27 cellular contexts compared by ENCODE assay signal in the genomic region with DNA sequence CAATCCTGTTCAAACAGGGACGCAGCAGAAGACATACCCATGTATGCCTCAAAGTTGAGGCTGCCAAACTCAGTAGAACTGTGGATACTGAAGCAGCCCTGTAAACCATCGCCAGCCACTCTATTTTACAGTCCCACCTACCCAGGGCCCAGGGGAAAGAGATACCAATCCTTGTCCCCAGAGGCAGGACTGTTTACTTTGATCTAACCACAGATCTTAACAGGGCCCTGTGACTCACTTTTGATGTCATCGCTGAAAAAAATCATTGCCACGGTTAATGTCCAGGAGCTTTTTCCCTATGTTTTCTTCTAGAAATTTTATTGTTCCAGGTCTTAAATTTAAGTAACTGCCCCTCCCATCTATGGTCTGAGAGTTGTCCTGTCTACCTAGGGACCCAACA.
DNase-seq lines count a peak whose midpoint lies in the region; ATAC-seq and TF ChIP-seq lines count a peak whose summit lies in the region.
"Had no signal": no experiment of that assay in that cellular context is flagged by ENCODE, and none has a peak within 500 bp of the region (broad histone marks: within the 10 kb centered on the region; RNA-seq: fewer than 3 reads in every experiment).

No MANE protein-coding gene starts in this region.

- POLR2A ChIA-PET in MCF 10A (lab: Yijun Ruan, JAX), result no interaction called here
- POLR2A ChIA-PET in SK-N-SH (lab: Yijun Ruan, JAX), result no interaction called here

- in situ Hi-C loops in mammary epithelial cell (cut with MboI; ENCODE audit: low sequenced_read_pairs in 2 of 2), result no loop called here

- no peaks in the 10 kb centered on the region for H3K36me3 ChIP-seq in mammary epithelial cell (ENCODE audit: insufficient read depth, low read length)
- no peaks in the 10 kb centered on the region for H3K36me3 ChIP-seq in SK-N-SH (replicated peaks in 1 of 2; ENCODE audit: control insufficient read depth in 1 of 2, insufficient read depth in 2 of 2, low read length in 1 of 2)

- intact Hi-C loops in MCF 10A (cut with micrococcal nuclease), result no loop called here
- intact Hi-C loops in mammary epithelial cell (cut with micrococcal nuclease), result no loop called here

- H3K4me3 ChIP-seq in mammary epithelial cell (replicated peaks in 1 of 3; ENCODE audit: insufficient read depth in 1 of 3, low read depth in 2 of 3, low read length in 3 of 3), result no peak overlapping the region
- no peak overlapping the region for H3K4me3 ChIP-seq in choroid plexus epithelial cell (ENCODE audit: low read depth, low read length)
- no peak overlapping the region for H3K4me3 ChIP-seq in SK-N-SH (ENCODE audit: low read depth in 2 of 2, low read length in 1 of 2)

- H2AFZ ChIP-seq in mammary epithelial cell (ENCODE audit: low read depth, low read length) (no peak overlapping the region), SK-N-SH (ENCODE audit: low read depth) (no peak overlapping the region)

- peak; percentile 29 for DNase-seq in MCF 10A (ENCODE audit: unreplicated experiment)
- DNase-seq in mammary epithelial cell, result no peak
- DNase-seq in RPMI7951 (ENCODE audit: low read depth), result peak; percentile 10
- DNase-seq in choroid plexus epithelial cell (ENCODE audit: low read depth), result peak; percentile 2
- no peak for DNase-seq in stimulated activated CD4-positive, alpha-beta T cell treated with anti-CD3 and anti-CD28 coated beads, Interleukin-4, amount 100 ng/mL, for 1 hour
- no peak for DNase-seq in activated T-cell treated with anti-CD3 and anti-CD28 coated beads, Interleukin-2, amount 50 U/mL, for 48 hours
- DNase-seq in SK-N-SH, result no peak
- DNase-seq: 8988T; C1 segment of cervical spinal cord; Calu3; CD8-positive, alpha-beta T cell; DMS153; H9; HFFc6; Kasumi-1; MM.1S; NCI-H1092 treated with DMSO at 0.1 percent for 48 hours; NCI-H146; NCI-H2029; NCI-H345; NCI-H524; NCI-H774; NK-92 treated with Interleukin-12 subunit alpha and Interleukin-12 subunit beta, amount 100 ng/mL, for 24 hours; T-helper 2 cell had no signal

- H3K79me2 ChIP-seq in mammary epithelial cell (ENCODE audit: insufficient read depth, low read length) (no peaks in the 10 kb centered on the region), SK-N-SH (ENCODE audit: insufficient read depth) (no peaks in the 10 kb centered on the region)

- no peaks in the 10 kb centered on the region for H3K4me1 Mint-ChIP-seq in MCF 10A (ENCODE audit: insufficient read depth, unreplicated experiment)

- H3K9ac ChIP-seq in mammary epithelial cell (ENCODE audit: insufficient read depth, low read length) (no peak overlapping the region), SK-N-SH (no peak overlapping the region)

- H3K27me3 ChIP-seq in mammary epithelial cell (ENCODE audit: insufficient read depth, low read length), result no peaks in the 10 kb centered on the region
- no peaks in the 10 kb centered on the region for H3K27me3 ChIP-seq in SK-N-SH (ENCODE audit: insufficient read depth)

- no peak for ATAC-seq in HG03439 (IDR thresholded peaks at IDR 0.05; ENCODE audit: unreplicated experiment)
- ATAC-seq: CD8-positive, alpha-beta T cell; Panc1; Right ventricle myocardium inferior had no signal

- H3K4me2 ChIP-seq in mammary epithelial cell (ENCODE audit: insufficient read depth, low read depth, low read length) (no peak overlapping the region), SK-N-SH (no peak overlapping the region)

- dilution Hi-C loops in mammary epithelial cell (cut with HindIII; ENCODE audit: low sequenced_read_pairs), result no loop called here

- H3K27ac Mint-ChIP-seq in MCF 10A (ENCODE audit: low read depth, unreplicated experiment), result no peak overlapping the region
- H3K27ac Mint-ChIP-seq: CD8-positive, alpha-beta T cell; H9; HFFc6 had no signal

- no peaks in the 10 kb centered on the region for H3K36me3 Mint-ChIP-seq in MCF 10A (ENCODE audit: insufficient read depth, unreplicated experiment)
- H3K36me3 Mint-ChIP-seq: CD8-positive, alpha-beta T cell had no signal

- H4K20me1 ChIP-seq in mammary epithelial cell (ENCODE audit: insufficient read depth, low read length) (no peaks in the 10 kb centered on the region), SK-N-SH (ENCODE audit: insufficient read depth) (no peaks in the 10 kb centered on the region)

- H3K9me3 ChIP-seq in mammary epithelial cell (replicated peaks; ENCODE audit: insufficient read depth, low read length) (peaks cover 16% of the 10 kb centered on the region), SK-N-SH (no peaks in the 10 kb centered on the region; the same call in 1 of the 2 replicates)

- H3K4me1 ChIP-seq in mammary epithelial cell (ENCODE audit: insufficient read depth, low read length) (no peaks in the 10 kb centered on the region), SK-N-SH (ENCODE audit: control insufficient read depth in 1 of 2, insufficient read depth in 2 of 2, low read depth in 1 of 2, low read length in 1 of 2) (no peaks in the 10 kb centered on the region)

- no peak for TF ChIP-seq EP300 in SK-N-SH (IDR thresholded peaks at IDR 0.05; ENCODE audit: borderline replicate concordance in 1 of 2, low read depth in 1 of 2, low read length in 1 of 2)

- no TSS peak for BruUV-seq in MCF 10A (replicated peaks; lab: Mats Ljungman, UMichigan)
- BruUV-seq in mammary epithelial cell (replicated peaks; lab: Mats Ljungman, UMichigan), result no TSS peak

- WGBS in mammary epithelial cell (ENCODE audit: low coverage, missing lambda C conversion rate), result 13% methylated on average over 3 of the region's 4 CpGs
- 68% methylated on average over 2 of the region's 4 CpGs for WGBS in SK-N-SH (ENCODE audit: low lambda C conversion rate)

- TF ChIP-seq RAD21 in SK-N-SH (IDR thresholded peaks at IDR 0.05; ENCODE audit: low read length), result no peak

- no peaks in the 10 kb centered on the region for H3K27me3 Mint-ChIP-seq in MCF 10A (ENCODE audit: insufficient read depth, unreplicated experiment)

- H3F3A ChIP-seq in SK-N-SH (replicated peaks; ENCODE audit: insufficient read depth), result no peaks in the 10 kb centered on the region

- H3K9me2 ChIP-seq in SK-N-SH, result no peaks in the 10 kb centered on the region

- CTCF ChIA-PET in MCF 10A (lab: Yijun Ruan, JAX), result interaction anchor here (1.6 kb wide), 1 partner anchor 16 kb away, joined by 6 read pairs; no protein-coding TSS in a partner anchor
- CTCF ChIA-PET in mammary epithelial cell (lab: Charles Lee; ENCODE audit: low non-redundant PET), result no interaction called here
- CTCF ChIA-PET in SK-N-SH (lab: Yijun Ruan, JAX), result interaction anchor here (2.1 kb wide), 1 partner anchor 16 kb away, joined by 8 read pairs; no protein-coding TSS in a partner anchor

- peaks cover 14% of the 10 kb centered on the region for H3K9me3 Mint-ChIP-seq in MCF 10A (ENCODE audit: unreplicated experiment)
- H3K9me3 Mint-ChIP-seq: CD8-positive, alpha-beta T cell had no signal

- TF ChIP-seq CTCF in MCF 10A (IDR thresholded peaks at IDR 0.05; ENCODE audit: unreplicated experiment), result no peak
- no peak for TF ChIP-seq CTCF in mammary epithelial cell (conservative IDR thresholded peaks at IDR 0.05 in 1 of 2, IDR thresholded peaks at IDR 0.05 in 1 of 2; ENCODE audit: extremely low read depth in 1 of 2, insufficient read depth in 1 of 2, low read depth in 1 of 2, low read length in 2 of 2)
- no peak for TF ChIP-seq CTCF in choroid plexus epithelial cell (conservative IDR thresholded peaks at IDR 0.05; ENCODE audit: low read depth, low read length)
- no peak for TF ChIP-seq CTCF in SK-N-SH (IDR thresholded peaks at IDR 0.05)

- H3K4me3 Mint-ChIP-seq in MCF 10A (ENCODE audit: unreplicated experiment), result no peak overlapping the region
- H3K4me3 Mint-ChIP-seq: CD8-positive, alpha-beta T cell; H9; HFFc6 had no signal

- no peak overlapping the region for H3K27ac ChIP-seq in mammary epithelial cell (ENCODE audit: insufficient read depth, low read depth, low read length)
- no peak overlapping the region for H3K27ac ChIP-seq in SK-N-SH (ENCODE audit: low read depth in 2 of 2, low read length in 1 of 2)

TF ChIP-seq in SK-N-SH, 30 proteins besides CTCF, POLR2A, EP300 and RAD21 (continues in another document):
- TF ChIP-seq, protein P1, sequence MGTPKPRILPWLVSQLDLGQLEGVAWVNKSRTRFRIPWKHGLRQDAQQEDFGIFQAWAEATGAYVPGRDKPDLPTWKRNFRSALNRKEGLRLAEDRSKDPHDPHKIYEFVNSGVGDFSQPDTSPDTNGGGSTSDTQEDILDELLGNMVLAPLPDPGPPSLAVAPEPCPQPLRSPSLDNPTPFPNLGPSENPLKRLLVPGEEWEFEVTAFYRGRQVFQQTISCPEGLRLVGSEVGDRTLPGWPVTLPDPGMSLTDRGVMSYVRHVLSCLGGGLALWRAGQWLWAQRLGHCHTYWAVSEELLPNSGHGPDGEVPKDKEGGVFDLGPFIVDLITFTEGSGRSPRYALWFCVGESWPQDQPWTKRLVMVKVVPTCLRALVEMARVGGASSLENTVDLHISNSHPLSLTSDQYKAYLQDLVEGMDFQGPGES (IDR thresholded peaks at IDR 0.05; ENCODE audit: low read depth, low read length), result no peak
- no peak for TF ChIP-seq YY1 (IDR thresholded peaks at IDR 0.05; ENCODE audit: low read depth)
- TF ChIP-seq, protein P2, sequence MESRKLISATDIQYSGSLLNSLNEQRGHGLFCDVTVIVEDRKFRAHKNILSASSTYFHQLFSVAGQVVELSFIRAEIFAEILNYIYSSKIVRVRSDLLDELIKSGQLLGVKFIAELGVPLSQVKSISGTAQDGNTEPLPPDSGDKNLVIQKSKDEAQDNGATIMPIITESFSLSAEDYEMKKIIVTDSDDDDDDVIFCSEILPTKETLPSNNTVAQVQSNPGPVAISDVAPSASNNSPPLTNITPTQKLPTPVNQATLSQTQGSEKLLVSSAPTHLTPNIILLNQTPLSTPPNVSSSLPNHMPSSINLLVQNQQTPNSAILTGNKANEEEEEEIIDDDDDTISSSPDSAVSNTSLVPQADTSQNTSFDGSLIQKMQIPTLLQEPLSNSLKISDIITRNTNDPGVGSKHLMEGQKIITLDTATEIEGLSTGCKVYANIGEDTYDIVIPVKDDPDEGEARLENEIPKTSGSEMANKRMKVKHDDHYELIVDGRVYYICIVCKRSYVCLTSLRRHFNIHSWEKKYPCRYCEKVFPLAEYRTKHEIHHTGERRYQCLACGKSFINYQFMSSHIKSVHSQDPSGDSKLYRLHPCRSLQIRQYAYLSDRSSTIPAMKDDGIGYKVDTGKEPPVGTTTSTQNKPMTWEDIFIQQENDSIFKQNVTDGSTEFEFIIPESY (IDR thresholded peaks at IDR 0.05; ENCODE audit: borderline replicate concordance, low read depth), result no peak
- no peak for TF ChIP-seq RFX5 (IDR thresholded peaks at IDR 0.05; ENCODE audit: low read length)
- no peak for TF ChIP-seq MEF2A (IDR thresholded peaks at IDR 0.05; ENCODE audit: borderline replicate concordance, low read depth)
- no peak for TF ChIP-seq NFIC (IDR thresholded peaks at IDR 0.05; ENCODE audit: borderline replicate concordance)
- TF ChIP-seq POLR2AphosphoS5 (IDR thresholded peaks at IDR 0.05; ENCODE audit: low read depth, low read length), result no peak

Comparison
In these comparisons a context has a peak if more than half of its experiments do, and no peak if none do; other contexts are left out.
1. DNase-seq: peak in MCF 10A (single experiment), RPMI7951 (single experiment) and choroid plexus epithelial cell (single experiment); none in mammary epithelial cell (single experiment), stimulated activated CD4-positive, alpha-beta T cell treated with anti-CD3 and anti-CD28 coated beads, Interleukin-4, amount 100 ng/mL, for 1 hour (single experiment), activated T-cell treated with anti-CD3 and anti-CD28 coated beads, Interleukin-2, amount 50 U/mL, for 48 hours (0 of 2) and SK-N-SH (single experiment).